8 cellular contexts compared by ENCODE assay signal in genomic region chr13:99434258-99434788, GRCh38.
DNase-seq lines count a peak whose midpoint lies in the region; ATAC-seq lines count a peak whose summit lies in the region.

No MANE protein-coding gene starts in this region.

- H3K36me3 Mint-ChIP-seq in memory B cell = peaks cover 3% of the 10 kb centered on the region

- ATAC-seq in HG03521 (IDR thresholded peaks at IDR 0.05; ENCODE audit: unreplicated experiment) (peak; percentile 42), memory B cell (ENCODE audit: low read depth) (peak; percentile 36), GM19035 (IDR thresholded peaks at IDR 0.05; ENCODE audit: unreplicated experiment) (no peak), HG03469 (IDR thresholded peaks at IDR 0.05; ENCODE audit: unreplicated experiment) (no peak)

- DNase-seq in activated T-cell treated with anti-CD3 and anti-CD28 coated beads for 1 hour (ENCODE audit: low read depth) (peak; percentile 63), memory B cell (ENCODE audit: low spot score in 2 of 2) (peak; percentile 43 to 46), MG63 (no peak), HT-29 (ENCODE audit: low spot score) (no peak)
- DNase-seq in stimulated activated naive CD4-positive, alpha-beta T cell (lab: John Stamatoyannopoulos, UW) = peak; percentile 68 to 91 (median 78)

- peak overlapping the region; percentile 99 for H3K27ac Mint-ChIP-seq in memory B cell

- H3K27me3 Mint-ChIP-seq in memory B cell = no peaks in the 10 kb centered on the region

- no peaks in the 10 kb centered on the region for H3K27me3 ChIP-seq in MG63

- H3K9me3 Mint-ChIP-seq in memory B cell = peaks cover 3% of the 10 kb centered on the region

- H3K9me3 ChIP-seq in MG63 = no peaks in the 10 kb centered on the region

- H3K4me3 ChIP-seq in MG63 = no peak overlapping the region

- H3K4me1 Mint-ChIP-seq in memory B cell = peaks cover 54% of the 10 kb centered on the region

- peak overlapping the region; percentile 34 for H3K4me3 Mint-ChIP-seq in memory B cell

- no peaks in the 10 kb centered on the region for H3K36me3 ChIP-seq in MG63

Comparison
In these comparisons a context has a peak if more than half of its experiments do, and no peak if none do; other contexts are left out.
1. ATAC-seq: peak in HG03521 (single experiment) and memory B cell (single experiment); none in GM19035 (single experiment) and HG03469 (single experiment).
2. DNase-seq: peak in activated T-cell treated with anti-CD3 and anti-CD28 coated beads for 1 hour (single experiment), memory B cell (2 of 2) and stimulated activated naive CD4-positive, alpha-beta T cell (6 of 6); none in MG63 (single experiment) and HT-29 (single experiment).